Comparison of ENCODE assay signal across 14 cellular contexts in the genomic region with DNA sequence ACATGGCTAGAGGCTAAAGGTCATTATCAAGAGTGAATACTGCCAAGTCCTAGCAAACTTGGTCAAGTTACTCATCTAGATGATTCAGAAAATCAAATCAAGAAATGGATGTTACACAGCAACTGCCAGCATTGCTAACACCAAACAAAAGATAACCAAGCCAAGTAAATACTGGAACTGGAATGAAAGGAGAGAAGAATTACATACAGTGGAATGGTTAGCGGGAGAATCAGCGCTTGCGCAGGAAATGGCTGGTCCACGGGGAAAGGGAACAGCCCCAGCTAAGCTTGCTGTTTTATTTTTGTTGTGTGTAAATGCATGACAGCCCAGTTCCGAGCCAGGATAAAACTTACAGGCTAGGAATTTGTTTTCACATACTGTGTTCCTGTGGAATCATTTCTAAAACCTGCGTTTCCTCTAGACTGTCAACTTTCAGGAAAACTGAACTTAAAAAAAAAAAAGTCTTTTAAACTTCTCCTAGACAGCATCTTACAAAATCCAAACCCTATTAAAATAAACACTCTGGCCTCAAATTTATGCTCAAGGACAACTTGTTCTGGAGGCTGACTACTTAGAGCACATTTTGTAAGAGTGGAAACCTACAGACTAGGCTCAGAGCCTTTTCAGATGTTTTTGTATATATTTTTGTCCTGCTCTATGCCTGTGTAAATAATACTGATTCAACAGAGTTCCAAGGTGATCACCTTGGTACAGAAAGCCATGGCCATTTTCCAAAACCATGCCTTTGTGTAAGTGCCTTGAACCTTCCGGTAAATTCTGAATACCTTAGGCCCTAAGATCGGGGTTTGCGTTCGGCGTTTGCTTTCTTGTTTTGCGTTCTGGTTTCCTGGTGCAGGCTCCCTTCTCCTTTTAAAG. TPM values are rescaled to one million over a fixed set of nuclear protein-coding genes. Genes with fewer than 3 reads are reported as not detected.
DNase-seq lines count a peak whose midpoint lies in the region; ATAC-seq and TF ChIP-seq lines count a peak whose summit lies in the region.
"Had no signal": no experiment of that assay in that cellular context is flagged by ENCODE, and none has a peak within 500 bp of the region (broad histone marks: within the 10 kb centered on the region; RNA-seq: fewer than 3 reads in every experiment).

No MANE protein-coding gene starts in this region.

- intact Hi-C loops in breast epithelium (cut with DNase I; ENCODE audit: low total_unique reads) (no loop called here), prostate gland (cut with DNase I) (loop anchor here (2.0 to 10.0 kb wide), 3 partner anchors 48 to 150 kb away; a partner anchor contains a TSS), upper lobe of right lung (cut with DNase I) (no loop called here)

- no peaks in the 10 kb centered on the region for H3K4me1 ChIP-seq in breast epithelium
- H3K4me1 ChIP-seq in gastroesophageal sphincter = peaks cover 15 to 34% (median 24%) of the 10 kb centered on the region in 3 donors
- H3K4me1 ChIP-seq in prostate gland (replicated peaks) = no peaks in the 10 kb centered on the region
- H3K4me1 ChIP-seq in upper lobe of right lung = peaks cover 44% of the 10 kb centered on the region

- H3K4me3 ChIP-seq in breast epithelium = no peak overlapping the region
- no peak overlapping the region for H3K4me3 ChIP-seq in gastroesophageal sphincter
- H3K4me3 ChIP-seq in prostate gland = no peak overlapping the region
- no peak overlapping the region for H3K4me3 ChIP-seq in upper lobe of right lung

- in situ Hi-C loops in KBM-7 (cut with MboI; ENCODE audit: low pct_unique_long_range_greater_than_20kb, low sequenced_read_pairs) = no loop called here

- no peaks in the 10 kb centered on the region for H3K36me3 Mint-ChIP-seq in activated T-helper 17 cell treated with anti-CD3 and anti-CD28 coated beads, Interleukin-2, amount 50 U/mL, for 72 hours (ENCODE audit: low read depth)
- H3K36me3 Mint-ChIP-seq: activated naive CD4-positive, alpha-beta T cell treated with anti-CD3 and anti-CD28 coated beads, Interleukin-2, amount 50 U/mL, for 72 hours; CD4-positive, CD25-positive, alpha-beta regulatory T cell had no signal

- H3K27me3 Mint-ChIP-seq in activated T-helper 17 cell treated with anti-CD3 and anti-CD28 coated beads, Interleukin-2, amount 50 U/mL, for 72 hours = peaks cover 20% of the 10 kb centered on the region

- DNase-seq in breast epithelium (ENCODE audit: low spot score in 2 of 2) = no peak
- no peak for DNase-seq in prostate gland (ENCODE audit: low spot score)
- DNase-seq in upper lobe of right lung = no peak
- no peak for DNase-seq in KBM-7
- DNase-seq in activated CD8-positive, alpha-beta memory T cell treated with anti-CD3 and anti-CD28 coated beads for 24 hours = no peak
- DNase-seq in AG08395 (ENCODE audit: low spot score) = no peak
- DNase-seq: CD4-positive, CD25-positive, alpha-beta regulatory T cell; left colon; stimulated activated CD4-positive, alpha-beta T cell treated with anti-CD3 and anti-CD28 coated beads, Interleukin-4, amount 100 ng/mL, for 4 hours; stimulated activated naive CD4-positive, alpha-beta T cell had no signal

- ATAC-seq in gastroesophageal sphincter (peak; percentile 90), upper lobe of right lung (peak; percentile 83)
- no peak for ATAC-seq in activated T-helper 17 cell treated with anti-CD3 and anti-CD28 coated beads, Interleukin-2, amount 50 U/mL, for 72 hours (replicated peaks)
- ATAC-seq: activated naive CD4-positive, alpha-beta T cell treated with anti-CD3 and anti-CD28 coated beads, Interleukin-2, amount 50 U/mL, for 72 hours; left colon had no signal

- no peaks in the 10 kb centered on the region for H3K27me3 ChIP-seq in breast epithelium
- H3K27me3 ChIP-seq in gastroesophageal sphincter = no peaks in the 10 kb centered on the region
- no peaks in the 10 kb centered on the region for H3K27me3 ChIP-seq in prostate gland (replicated peaks; ENCODE audit: insufficient read depth)
- no peaks in the 10 kb centered on the region for H3K27me3 ChIP-seq in upper lobe of right lung

- peak; percentile 72 for TF ChIP-seq EP300 in gastroesophageal sphincter (IDR thresholded peaks at IDR 0.05)

- no peaks in the 10 kb centered on the region for H3K36me3 ChIP-seq in breast epithelium
- peaks cover 3 to 10% of the 10 kb centered on the region in 2 donors for H3K36me3 ChIP-seq in gastroesophageal sphincter
- no peaks in the 10 kb centered on the region for H3K36me3 ChIP-seq in prostate gland
- no peaks in the 10 kb centered on the region for H3K36me3 ChIP-seq in upper lobe of right lung

- no peaks in the 10 kb centered on the region for H3K9me3 ChIP-seq in breast epithelium
- H3K9me3 ChIP-seq in gastroesophageal sphincter = no peaks in the 10 kb centered on the region
- no peaks in the 10 kb centered on the region for H3K9me3 ChIP-seq in prostate gland
- H3K9me3 ChIP-seq in upper lobe of right lung = no peaks in the 10 kb centered on the region

- no peaks in the 10 kb centered on the region for H3K9me3 Mint-ChIP-seq in activated T-helper 17 cell treated with anti-CD3 and anti-CD28 coated beads, Interleukin-2, amount 50 U/mL, for 72 hours
- H3K9me3 Mint-ChIP-seq: activated naive CD4-positive, alpha-beta T cell treated with anti-CD3 and anti-CD28 coated beads, Interleukin-2, amount 50 U/mL, for 72 hours had no signal

- H3K4me1 Mint-ChIP-seq in activated T-helper 17 cell treated with anti-CD3 and anti-CD28 coated beads, Interleukin-2, amount 50 U/mL, for 72 hours = no peaks in the 10 kb centered on the region
- H3K4me1 Mint-ChIP-seq: CD4-positive, CD25-positive, alpha-beta regulatory T cell had no signal

- TF ChIP-seq POLR2A in breast epithelium (IDR thresholded peaks at IDR 0.05) (no peak), gastroesophageal sphincter (IDR thresholded peaks at IDR 0.05) (no peak), prostate gland (IDR thresholded peaks at IDR 0.05) (no peak)

- TF ChIP-seq CTCF in breast epithelium (IDR thresholded peaks at IDR 0.05) = no peak
- no peak for TF ChIP-seq CTCF in gastroesophageal sphincter (IDR thresholded peaks at IDR 0.05)
- no peak for TF ChIP-seq CTCF in prostate gland (IDR thresholded peaks at IDR 0.05)
- TF ChIP-seq CTCF in upper lobe of right lung (IDR thresholded peaks at IDR 0.05) = no peak

- 32 to 50% methylated on average over 8 to 12 of the region's 12 CpGs for WGBS in gastroesophageal sphincter (ENCODE audit: low coverage in 1 of 2), 2 donors
- 43% methylated on average over 12 of the region's 12 CpGs for WGBS in prostate gland

- H3K4me3 Mint-ChIP-seq in activated T-helper 17 cell treated with anti-CD3 and anti-CD28 coated beads, Interleukin-2, amount 50 U/mL, for 72 hours = no peak overlapping the region
- H3K4me3 Mint-ChIP-seq: CD4-positive, CD25-positive, alpha-beta regulatory T cell had no signal

- H3K27ac ChIP-seq in breast epithelium (peak overlapping the region; percentile 4 to 48), gastroesophageal sphincter (peak overlapping the region; percentile 80 to 99 (median 84)), prostate gland (peak overlapping the region; percentile 63 to 69), upper lobe of right lung (peak overlapping the region; percentile 77)

- no peak overlapping the region for H3K27ac Mint-ChIP-seq in activated T-helper 17 cell treated with anti-CD3 and anti-CD28 coated beads, Interleukin-2, amount 50 U/mL, for 72 hours
- H3K27ac Mint-ChIP-seq: activated naive CD4-positive, alpha-beta T cell treated with anti-CD3 and anti-CD28 coated beads, Interleukin-2, amount 50 U/mL, for 72 hours; CD4-positive, CD25-positive, alpha-beta regulatory T cell had no signal

RNA-seq across cellular contexts. Expression of a gene that starts 30.7 kb away (rescaled TPM):
- total RNA-seq in breast epithelium (under 1 TPM in 1 of 3 donors, not detected in 2; 0.16 TPM), gastroesophageal sphincter (under 1 TPM in 2 of 4 donors, not detected in 2; 0.62 to 0.96 TPM), prostate gland (1 to 10 TPM in 1 of 2 donors, not detected in 1; 3.6 TPM), upper lobe of right lung (0.55 TPM)
- total RNA-seq in activated T-helper 17 cell treated with anti-CD3 and anti-CD28 coated beads, Interleukin-2, amount 50 U/mL, for 72 hours = not detected
- total RNA-seq: activated naive CD4-positive, alpha-beta T cell treated with anti-CD3 and anti-CD28 coated beads, Interleukin-2, amount 50 U/mL, for 72 hours; CD4-positive, CD25-positive, alpha-beta regulatory T cell; glomerular endothelial cell; left colon had no signal

RNA-seq across cellular contexts. Expression of a gene that starts 58.8 kb away (rescaled TPM):
- total RNA-seq in breast epithelium (100 to 1,000 TPM; 235 to 263 (median 260) TPM), gastroesophageal sphincter (100 to 1,000 TPM; 276 to 386 (median 317) TPM), prostate gland (100 to 1,000 TPM; 140 to 183 TPM), upper lobe of right lung (225 TPM)
- total RNA-seq in activated T-helper 17 cell treated with anti-CD3 and anti-CD28 coated beads, Interleukin-2, amount 50 U/mL, for 72 hours = 100 to 1,000 TPM; 135 to 185 TPM

Comparison
In these comparisons a context has a peak if more than half of its experiments do, and no peak if none do; other contexts are left out.
1. H3K27ac ChIP-seq: peak in every context shown above with its lines; median percentile 84 in gastroesophageal sphincter; 77 in upper lobe of right lung; 66 in prostate gland; 26 in breast epithelium.